ENCODE assay signal across 9 cellular contexts in the genomic region with DNA sequence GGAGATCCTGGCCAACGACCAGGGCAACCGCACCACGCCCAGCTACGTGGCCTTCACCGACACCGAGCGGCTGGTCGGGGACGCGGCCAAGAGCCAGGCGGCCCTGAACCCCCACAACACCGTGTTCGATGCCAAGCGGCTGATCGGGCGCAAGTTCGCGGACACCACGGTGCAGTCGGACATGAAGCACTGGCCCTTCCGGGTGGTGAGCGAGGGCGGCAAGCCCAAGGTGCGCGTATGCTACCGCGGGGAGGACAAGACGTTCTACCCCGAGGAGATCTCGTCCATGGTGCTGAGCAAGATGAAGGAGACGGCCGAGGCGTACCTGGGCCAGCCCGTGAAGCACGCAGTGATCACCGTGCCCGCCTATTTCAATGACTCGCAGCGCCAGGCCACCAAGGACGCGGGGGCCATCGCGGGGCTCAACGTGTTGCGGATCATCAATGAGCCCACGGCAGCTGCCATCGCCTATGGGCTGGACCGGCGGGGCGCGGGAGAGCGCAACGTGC. TPM values are rescaled to one million over a fixed set of nuclear protein-coding genes. Genes with fewer than 3 reads are reported as not detected.
A peak's percentile ranks its signal among the peaks of the same experiment; 100 is the strongest.
DNase-seq lines count a peak whose midpoint lies in the region; ATAC-seq, FAIRE-seq and TF ChIP-seq lines count a peak whose summit lies in the region.
"Not testable (repeated sequence)": the region's sequence is repeated elsewhere in the genome, so short reads cannot be mapped to it uniquely, and the experiment has no call there.
"Had no signal": no experiment of that assay in that cellular context is flagged by ENCODE, and none has a peak within 500 bp of the region (broad histone marks: within the 10 kb centered on the region; RNA-seq: fewer than 3 reads in every experiment).

No MANE protein-coding gene starts in this region.

- not testable (repeated sequence) for H2BK5ac ChIP-seq in trophoblast cell (ENCODE audit: low read depth, low read length, poor library complexity)

- H3K4me3 ChIP-seq in H7 (ENCODE audit: insufficient read depth, low read depth, low read length), result peak overlapping the region; percentile 48
- peak overlapping the region; percentile 30 to 64 for H3K4me3 ChIP-seq in duodenal mucosa (ENCODE audit: low read depth in 1 of 2, low read length in 2 of 2)
- H3K4me3 ChIP-seq in iPS-20b (ENCODE audit: low read length), result peak overlapping the region; percentile 64; the same call in 1 of the 2 replicates
- peak overlapping the region; percentile 68 for H3K4me3 ChIP-seq in trophoblast cell (ENCODE audit: low read depth, low read length)
- H3K4me3 ChIP-seq in upper lobe of right lung, result peak overlapping the region; percentile 77

- peak overlapping the region in 1 of 3 donors; percentile 53 for H3K27ac Mint-ChIP-seq in IgD-negative memory B cell
- H3K27ac Mint-ChIP-seq in activated T-cell treated with anti-CD3 and anti-CD28 coated beads, Interleukin-2, amount 50 U/mL, for 24 hours, result not testable (repeated sequence)

- not testable (repeated sequence) for H4K8ac ChIP-seq in trophoblast cell (ENCODE audit: low read depth, low read length)

- H3K9me3 Mint-ChIP-seq in IgD-negative memory B cell; activated T-cell treated with anti-CD3 and anti-CD28 coated beads, Interleukin-2, amount 50 U/mL, for 24 hours: not testable (repeated sequence)

- ATAC-seq in upper lobe of right lung, result peak; percentile 66

- H3K4ac ChIP-seq in trophoblast cell (ENCODE audit: low read depth, low read length), result not testable (repeated sequence)

- DNase-seq in GM12892 (ENCODE audit: insufficient read length); trophoblast cell; upper lobe of right lung: not testable (repeated sequence)
- DNase-seq in H7, result peak; percentile 51
- peak; percentile 62 for DNase-seq in activated T-cell treated with anti-CD3 and anti-CD28 coated beads, Interleukin-2, amount 50 U/mL, for 24 hours

- not testable (repeated sequence) for H3K36me3 ChIP-seq in H7 (replicated peaks; ENCODE audit: control insufficient read depth, insufficient read depth, low read length); duodenal mucosa (ENCODE audit: control insufficient read depth in 1 of 2, insufficient read depth in 2 of 2, low read length in 2 of 2); iPS-20b (ENCODE audit: insufficient read depth, low read depth, low read length); trophoblast cell (ENCODE audit: control insufficient read depth in 1 of 2, insufficient read depth in 2 of 2, low read length in 2 of 2); upper lobe of right lung

- H3K27me3 ChIP-seq in H7 (ENCODE audit: control insufficient read depth, insufficient read depth, low read length) (peaks cover 44% of the 10 kb centered on the region), iPS-20b (ENCODE audit: insufficient read depth, low read length) (peaks cover 48% of the 10 kb centered on the region), trophoblast cell (ENCODE audit: insufficient read depth, low read length) (peaks cover 10% of the 10 kb centered on the region)
- H3K27me3 ChIP-seq in duodenal mucosa (ENCODE audit: control insufficient read depth in 1 of 2, insufficient read depth in 2 of 2, low read length in 2 of 2); upper lobe of right lung: not testable (repeated sequence)

- not testable (repeated sequence) for H3K14ac ChIP-seq in trophoblast cell (ENCODE audit: low read length)

- peak overlapping the region; percentile 50 for H3K4me2 ChIP-seq in trophoblast cell (ENCODE audit: low read length)

- not testable (repeated sequence) for H3K27me3 Mint-ChIP-seq in IgD-negative memory B cell
- peaks cover 15% of the 10 kb centered on the region for H3K27me3 Mint-ChIP-seq in activated T-cell treated with anti-CD3 and anti-CD28 coated beads, Interleukin-2, amount 50 U/mL, for 24 hours

- H3K4me1 Mint-ChIP-seq in IgD-negative memory B cell, result peaks cover 0 to 12% (median 1%) of the 10 kb centered on the region in 3 donors
- H3K4me1 Mint-ChIP-seq in activated T-cell treated with anti-CD3 and anti-CD28 coated beads, Interleukin-2, amount 50 U/mL, for 24 hours (ENCODE audit: low read depth), result peaks cover 12% of the 10 kb centered on the region

- H3K18ac ChIP-seq in trophoblast cell (ENCODE audit: low read length), result not testable (repeated sequence)

- WGBS in trophoblast cell (ENCODE audit: extremely low coverage, insufficient coverage, insufficient read length), result no CpG with 5 or more reads among the region's 53 CpGs

- H4K12ac ChIP-seq in trophoblast cell (ENCODE audit: low read depth, low read length), result not testable (repeated sequence)

- not testable (repeated sequence) for H3K36me3 Mint-ChIP-seq in IgD-negative memory B cell; activated T-cell treated with anti-CD3 and anti-CD28 coated beads, Interleukin-2, amount 50 U/mL, for 24 hours (ENCODE audit: low read depth)

- H3K23ac ChIP-seq in trophoblast cell (ENCODE audit: low read length), result not testable (repeated sequence)

- not testable (repeated sequence) for H2BK120ac ChIP-seq in trophoblast cell (ENCODE audit: insufficient read depth, low read length, poor library complexity)

- H2AFZ ChIP-seq in trophoblast cell (ENCODE audit: insufficient read depth, low read length, poor library complexity), result not testable (repeated sequence)

- FAIRE-seq in GM12892 (lab: Jason Lieb, UNC), result peak; percentile 76

- H2AK5ac ChIP-seq in trophoblast cell (ENCODE audit: low read length), result not testable (repeated sequence)

- H3K9me3 ChIP-seq in duodenal mucosa (ENCODE audit: control insufficient read depth in 1 of 2, low read length in 2 of 2); iPS-20b (ENCODE audit: insufficient read depth, low read depth, low read length); trophoblast cell (ENCODE audit: insufficient read depth, low read depth, low read length); upper lobe of right lung: not testable (repeated sequence)

- H3K9ac ChIP-seq in duodenal mucosa (ENCODE audit: low read depth in 1 of 2, low read length in 2 of 2); iPS-20b (ENCODE audit: low read depth, low read length); trophoblast cell (ENCODE audit: low read length): not testable (repeated sequence)

- H3K4me3 Mint-ChIP-seq in IgD-negative memory B cell, result peak overlapping the region; percentile 66 to 98 (median 89)
- peak overlapping the region; percentile 80 for H3K4me3 Mint-ChIP-seq in activated T-cell treated with anti-CD3 and anti-CD28 coated beads, Interleukin-2, amount 50 U/mL, for 24 hours

- intact Hi-C loops in upper lobe of right lung (cut with DNase I), result not testable (repeated sequence)

- H3K79me1 ChIP-seq in trophoblast cell (ENCODE audit: low read length), result not testable (repeated sequence)

- not testable (repeated sequence) for H2BK12ac ChIP-seq in trophoblast cell (ENCODE audit: low read length)

- TF ChIP-seq POLR2A in GM12892 (IDR thresholded peaks at IDR 0.05; ENCODE audit: low read depth, low read length), result not testable (repeated sequence)

- not testable (repeated sequence) for H4K91ac ChIP-seq in trophoblast cell (ENCODE audit: low read depth, low read length)

- H3K4me1 ChIP-seq in duodenal mucosa (ENCODE audit: control insufficient read depth in 1 of 2, insufficient read depth in 2 of 2, low read length in 2 of 2); iPS-20b (ENCODE audit: insufficient read depth, low read length); trophoblast cell (ENCODE audit: control insufficient read depth in 1 of 2, insufficient read depth in 2 of 2, low read length in 2 of 2); upper lobe of right lung: not testable (repeated sequence)

- not testable (repeated sequence) for TF ChIP-seq CTCF in upper lobe of right lung (IDR thresholded peaks at IDR 0.05)

- not testable (repeated sequence) for H3K79me2 ChIP-seq in trophoblast cell (ENCODE audit: control insufficient read depth, insufficient read depth, low read length, poor library complexity)

- not testable (repeated sequence) for H3K27ac ChIP-seq in duodenal mucosa (ENCODE audit: low read depth, low read length); iPS-20b (ENCODE audit: low read length); trophoblast cell (ENCODE audit: low read depth, low read length)
- peak overlapping the region; percentile 30 for H3K27ac ChIP-seq in upper lobe of right lung

RNA-seq across cellular contexts. Expression of gene HSPA6, which starts 0.5 kb away (rescaled TPM):
- polyA plus RNA-seq in GM12892 (2012; ENCODE audit: missing spikeins), result 0.66 TPM
- 0.04 TPM in 1 of 2 replicates, not detected in the other for total RNA-seq in H7 (2014; rRNA removed; shearing (Covaris generic))
- polyA plus RNA-seq in IgD-negative memory B cell, result 0.80 TPM
- polyA plus RNA-seq in trophoblast cell (2013), result 2.1 and 2.6 TPM in 2 replicates
- 10.9 TPM for total RNA-seq in upper lobe of right lung

RNA-seq across cellular contexts. Expression of gene FCGR2A, which starts 19.5 kb away (rescaled TPM):
- 1.9 TPM for polyA plus RNA-seq in GM12892 (2012; ENCODE audit: missing spikeins)
- total RNA-seq in H7 (2014; rRNA removed; shearing (Covaris generic)), result not detected in 2 replicates
- 1.3 TPM for polyA plus RNA-seq in IgD-negative memory B cell
- polyA plus RNA-seq in trophoblast cell (2013), result 0.01 and 0.07 TPM in 2 replicates
- 140 TPM for total RNA-seq in upper lobe of right lung

RNA-seq across cellular contexts. Expression of gene FCGR3A, which starts 24.8 kb away (rescaled TPM):
- not detected for polyA plus RNA-seq in GM12892 (2012; ENCODE audit: missing spikeins)
- total RNA-seq in H7 (2014; rRNA removed; shearing (Covaris generic)), result not detected in 2 replicates
- 4.4 TPM for polyA plus RNA-seq in IgD-negative memory B cell
- 0.01 and 0.04 TPM in 2 replicates for polyA plus RNA-seq in trophoblast cell (2013)
- 112 TPM for total RNA-seq in upper lobe of right lung
- total RNA-seq: dermis blood vessel endothelial cell had no signal

Comparison
In these comparisons a context has a peak if more than half of its experiments do, and no peak if none do; other contexts are left out.
1. RNA of gene HSPA6, which starts 0.5 kb away (total RNA-seq): 10.9 TPM in upper lobe of right lung (single experiment); 0.04 TPM in H7; every median in the first group is over 10 times any median in the second.
2. RNA of gene FCGR2A, which starts 19.5 kb away (total RNA-seq): 140 TPM in upper lobe of right lung (single experiment); not detected in H7; every median in the first group is over 100 times any median in the second.
3. RNA of gene FCGR3A, which starts 24.8 kb away (total RNA-seq): 112 TPM in upper lobe of right lung (single experiment); not detected in H7; every median in the first group is over 100 times any median in the second.
4. Peak in every context shown above with its lines, with median percentiles within 50 percentile points of each other: H3K4me3 ChIP-seq.